ENCODE assay signal across 8 cellular contexts in genomic region chr7:23680417-23681405, GRCh38. TPM values are rescaled to one million over a fixed set of nuclear protein-coding genes. Genes with fewer than 3 reads are reported as not detected.
DNase-seq lines count a peak whose midpoint lies in the region; ATAC-seq, FAIRE-seq and TF ChIP-seq lines count a peak whose summit lies in the region.

No MANE protein-coding gene starts in this region.

- H3F3A ChIP-seq in PC-3 (ENCODE audit: low read length, unreplicated experiment), result no peaks in the 10 kb centered on the region

- DNase-seq in A549 (ENCODE audit: low read depth in 1 of 2, low spot score in 1 of 2) (no peak), PC-3 (peak; percentile 77), cardiac muscle cell (ENCODE audit: low read depth in 1 of 2, low spot score in 1 of 2) (peak; percentile 48 to 68), osteocyte (ENCODE audit: extremely low spot score, unreplicated experiment) (no peak), upper lobe of right lung (peak; percentile 86)
- DNase-seq in activated naive CD8-positive, alpha-beta T cell treated with anti-CD3 and anti-CD28 coated beads for 36 hours, result peak; percentile 44

- intact Hi-C loops in PC-3 (cut with micrococcal nuclease), result loop anchor here (1.0 to 2.0 kb wide), 2 partner anchors 32 to 83 kb away; partner anchors contain the start of gene CCDC126
- intact Hi-C loops in upper lobe of right lung (cut with DNase I), result no loop called here

- WGBS in A549 (ENCODE audit: missing lambda C conversion rate), result 91% methylated on average over 40 of the region's 42 CpGs

- H3K27me3 Mint-ChIP-seq in activated naive CD8-positive, alpha-beta T cell treated with anti-CD3 and anti-CD28 coated beads for 36 hours, result no peaks in the 10 kb centered on the region
- peaks cover 3% of the 10 kb centered on the region for H3K27me3 Mint-ChIP-seq in osteocyte (ENCODE audit: unreplicated experiment)

- no peak for TF ChIP-seq EP300 in A549 (IDR thresholded peaks at IDR 0.05)

- H3K4me2 ChIP-seq in A549, result peak overlapping the region; percentile 91
- peak overlapping the region; percentile 96 for H3K4me2 ChIP-seq in PC-3 (ENCODE audit: low read length)

- CTCF ChIA-PET in A549 (lab: Yijun Ruan, JAX), result interaction anchor here (0.6 to 2.1 kb wide), 12 partner anchors 9 to 453 kb away, joined by 3 to 9 read pairs (median 3); no protein-coding TSS in a partner anchor
- CTCF ChIA-PET in PC-3 (lab: Charles Lee), result interaction anchor here (0.6 kb wide), 1 partner anchor 134 kb away, joined by 6 read pairs; no protein-coding TSS in a partner anchor

- no peaks in the 10 kb centered on the region for H3K9me2 ChIP-seq in PC-3 (replicated peaks; ENCODE audit: low read length)

- peak in 1 of 2 experiments; percentile 55; a peak in 2 of 6 replicates for ATAC-seq in A549
- ATAC-seq in GM18868 (IDR thresholded peaks at IDR 0.05; ENCODE audit: unreplicated experiment), result peak; percentile 37
- peak; percentile 38 for ATAC-seq in HG03175 (IDR thresholded peaks at IDR 0.05; ENCODE audit: unreplicated experiment)
- ATAC-seq in PC-3, result peak; percentile 74
- peak; percentile 88 for ATAC-seq in upper lobe of right lung

- no peak for TF ChIP-seq CTCF in A549 (IDR thresholded peaks at IDR 0.05)
- no peak for TF ChIP-seq CTCF in PC-3 (conservative IDR thresholded peaks at IDR 0.05; ENCODE audit: low read depth, low read length)
- no peak for TF ChIP-seq CTCF in cardiac muscle cell (IDR thresholded peaks at IDR 0.05; ENCODE audit: low read depth, low read length)
- TF ChIP-seq CTCF in osteocyte (IDR thresholded peaks at IDR 0.05), result no peak
- TF ChIP-seq CTCF in upper lobe of right lung (IDR thresholded peaks at IDR 0.05), result no peak

- H3K9me3 ChIP-seq in A549 (no peaks in the 10 kb centered on the region; the same call in 2 of the 3 replicates), PC-3 (ENCODE audit: low read length) (no peaks in the 10 kb centered on the region), cardiac muscle cell (ENCODE audit: low read depth) (no peaks in the 10 kb centered on the region), upper lobe of right lung (no peaks in the 10 kb centered on the region)

- H3K4me3 ChIP-seq in A549, result peak overlapping the region; percentile 56
- peak overlapping the region; percentile 76 for H3K4me3 ChIP-seq in PC-3 (ENCODE audit: low read length)
- peak overlapping the region; percentile 39 for H3K4me3 ChIP-seq in cardiac muscle cell
- peak overlapping the region; percentile 94 for H3K4me3 ChIP-seq in upper lobe of right lung

- BruUV-seq in PC-3 (replicated peaks; lab: Mats Ljungman, UMichigan), result TSS peak; percentile 98

- POLR2A ChIA-PET in A549 (lab: Yijun Ruan, JAX) (no interaction called here), PC-3 (lab: Charles Lee; ENCODE audit: unreplicated experiment) (no interaction called here)

- H2AFZ ChIP-seq in PC-3 (ENCODE audit: low read length), result peak overlapping the region; percentile 93

- H3K27ac Mint-ChIP-seq in activated naive CD8-positive, alpha-beta T cell treated with anti-CD3 and anti-CD28 coated beads for 36 hours, result no peak overlapping the region
- H3K27ac Mint-ChIP-seq in osteocyte (ENCODE audit: unreplicated experiment), result no peak overlapping the region

- H3K9ac ChIP-seq in PC-3 (ENCODE audit: low read length), result peak overlapping the region; percentile 56

- peaks cover 5% of the 10 kb centered on the region for H3K36me3 Mint-ChIP-seq in activated naive CD8-positive, alpha-beta T cell treated with anti-CD3 and anti-CD28 coated beads for 36 hours
- no peaks in the 10 kb centered on the region for H3K36me3 Mint-ChIP-seq in osteocyte (ENCODE audit: unreplicated experiment)

- H3K27ac ChIP-seq in A549, result peak overlapping the region; percentile 63 to 85; a peak in 5 of 6 replicates
- no peak overlapping the region for H3K27ac ChIP-seq in PC-3 (ENCODE audit: low read length)
- H3K27ac ChIP-seq in cardiac muscle cell, result no peak overlapping the region
- H3K27ac ChIP-seq in upper lobe of right lung, result peak overlapping the region; percentile 88

- H3K4me3 Mint-ChIP-seq in activated naive CD8-positive, alpha-beta T cell treated with anti-CD3 and anti-CD28 coated beads for 36 hours, result peak overlapping the region; percentile 85
- peak overlapping the region; percentile 80 for H3K4me3 Mint-ChIP-seq in osteocyte (ENCODE audit: unreplicated experiment)

- TF ChIP-seq RAD21 in A549 (conservative IDR thresholded peaks at IDR 0.05 in 1 of 2, IDR thresholded peaks at IDR 0.05 in 1 of 2), result no peak

- no peaks in the 10 kb centered on the region for H3K27me3 ChIP-seq in PC-3 (ENCODE audit: low read length)
- no peaks in the 10 kb centered on the region for H3K27me3 ChIP-seq in cardiac muscle cell
- H3K27me3 ChIP-seq in upper lobe of right lung, result no peaks in the 10 kb centered on the region

- no peak for FAIRE-seq in A549 (lab: Jason Lieb, UNC)

- peaks cover 3% of the 10 kb centered on the region for H3K9me3 Mint-ChIP-seq in activated naive CD8-positive, alpha-beta T cell treated with anti-CD3 and anti-CD28 coated beads for 36 hours
- peaks cover under 1% of the 10 kb centered on the region for H3K9me3 Mint-ChIP-seq in osteocyte (ENCODE audit: unreplicated experiment)

- H4K20me1 ChIP-seq in PC-3 (ENCODE audit: low read length), result no peaks in the 10 kb centered on the region

- H3K36me3 ChIP-seq in PC-3 (ENCODE audit: low read depth, low read length) (no peaks in the 10 kb centered on the region), cardiac muscle cell (no peaks in the 10 kb centered on the region), upper lobe of right lung (no peaks in the 10 kb centered on the region)

- peaks cover 10% of the 10 kb centered on the region for H3K4me1 Mint-ChIP-seq in activated naive CD8-positive, alpha-beta T cell treated with anti-CD3 and anti-CD28 coated beads for 36 hours
- peaks cover 4% of the 10 kb centered on the region for H3K4me1 Mint-ChIP-seq in osteocyte (ENCODE audit: unreplicated experiment)

- H3K79me2 ChIP-seq in PC-3 (ENCODE audit: low read length), result no peaks in the 10 kb centered on the region

- H3K4me1 ChIP-seq in A549, result no peaks in the 10 kb centered on the region
- peaks cover 9% of the 10 kb centered on the region for H3K4me1 ChIP-seq in PC-3 (ENCODE audit: insufficient read depth, low read length)
- no peaks in the 10 kb centered on the region for H3K4me1 ChIP-seq in cardiac muscle cell (ENCODE audit: low read depth)
- H3K4me1 ChIP-seq in upper lobe of right lung, result peaks cover 6% of the 10 kb centered on the region

- TF ChIP-seq POLR2A in A549 (IDR thresholded peaks at IDR 0.05; ENCODE audit: low read length), result no peak

TF ChIP-seq in A549, 52 proteins besides CTCF, POLR2A, EP300 and RAD21:
- TF ChIP-seq PHF8 (IDR thresholded peaks at IDR 0.05; ENCODE audit: borderline replicate concordance, low read depth), result no peak

RNA-seq across cellular contexts. Expression of gene FAM221A, which starts 0.7 kb away (rescaled TPM):
- polyA plus RNA-seq in A549 (2011; rRNA removed) (1.8 and 2.6 TPM in 2 replicates), A549 (2017; fragmentation: RNase III; extraction: RNeasy Plus Mini Kit Qiagen cat#74134 plus additional on column Dnase treatment) (0.66 to 1.1 TPM (median 0.94 TPM) in 3 replicates), cardiac muscle cell (7.1 and 10.0 TPM in 2 replicates)
- polyA plus RNA-seq in A549 (2012; cell fraction: cytosol; rRNA removed), result 0.76 and 0.87 TPM in 2 replicates
- 0.62 and 0.80 TPM in 2 replicates for polyA plus RNA-seq in A549 (2012; cell fraction: nucleus; rRNA removed)
- polyA minus RNA-seq in A549 (2011; rRNA and poly(A)+ RNA removed), result 2.4 and 3.3 TPM in 2 replicates
- total RNA-seq in PC-3 (2014; rRNA removed) (0.75 and 5.6 TPM in 2 replicates), cardiac muscle cell (6.5 and 8.3 TPM in 2 replicates), osteocyte (4.0 TPM in 2 replicates), upper lobe of right lung (9.0 TPM)
- total RNA-seq in activated naive CD8-positive, alpha-beta T cell treated with anti-CD3 and anti-CD28 coated beads for 36 hours, result 1 to 10 TPM; 4.6 to 4.7 TPM

RNA-seq across cellular contexts. Expression of gene STK31, which starts 29.3 kb away (rescaled TPM):
- polyA plus RNA-seq in A549 (2011; rRNA removed) (2.2 and 3.9 TPM in 2 replicates), A549 (2017; fragmentation: RNase III; extraction: RNeasy Plus Mini Kit Qiagen cat#74134 plus additional on column Dnase treatment) (2.0 to 2.4 TPM (median 2.3 TPM) in 3 replicates), cardiac muscle cell (0.06 TPM in 1 of 2 replicates, not detected in the other)
- 0.24 and 0.34 TPM in 2 replicates for polyA plus RNA-seq in A549 (2012; cell fraction: cytosol; rRNA removed)
- 0.38 and 0.39 TPM in 2 replicates for polyA plus RNA-seq in A549 (2012; cell fraction: nucleus; rRNA removed)
- polyA minus RNA-seq in A549 (2011; rRNA and poly(A)+ RNA removed), result 0.39 and 1.2 TPM in 2 replicates
- total RNA-seq in PC-3 (2014; rRNA removed) (0.12 and 1.6 TPM in 2 replicates), cardiac muscle cell (0.04 and 0.06 TPM in 2 replicates), osteocyte (0.35 TPM in 1 of 2 replicates, not detected in the other), upper lobe of right lung (1.1 TPM)
- total RNA-seq in activated naive CD8-positive, alpha-beta T cell treated with anti-CD3 and anti-CD28 coated beads for 36 hours, result not detected

Comparison
In these comparisons a context has a peak if more than half of its experiments do, and no peak if none do; other contexts are left out.
1. DNase-seq: peak in PC-3 (single experiment), activated naive CD8-positive, alpha-beta T cell treated with anti-CD3 and anti-CD28 coated beads for 36 hours (single experiment), cardiac muscle cell (2 of 2) and upper lobe of right lung (single experiment); none in A549 (0 of 2) and osteocyte (single experiment).
2. H3K27ac ChIP-seq: peak in A549 (2 of 2) and upper lobe of right lung (single experiment); none in PC-3 (single experiment) and cardiac muscle cell (single experiment).
3. H3K4me3 ChIP-seq: peak in every context shown above with its lines; median percentile 94 in upper lobe of right lung; 76 in PC-3; 56 in A549; 39 in cardiac muscle cell.